8 cellular contexts compared by ENCODE assay signal in genomic region chr2:54570925-54571694, GRCh38.
A peak's percentile ranks its signal among the peaks of the same experiment; 100 is the strongest.
DNase-seq lines count a peak whose midpoint lies in the region; ATAC-seq, FAIRE-seq and TF ChIP-seq lines count a peak whose summit lies in the region.

No MANE protein-coding gene starts in this region.

- peak; percentile 14 for ATAC-seq in CD4-positive, alpha-beta T cell (ENCODE audit: poor library complexity)
- peak; percentile 64 for ATAC-seq in HG03280 (IDR thresholded peaks at IDR 0.05; ENCODE audit: unreplicated experiment)
- ATAC-seq in activated naive CD4-positive, alpha-beta T cell treated with anti-CD3 and anti-CD28 coated beads, Interleukin-2, amount 50 U/mL, for 72 hours = peak; percentile 65 to 68

- H3K36me3 Mint-ChIP-seq in CD4-positive, alpha-beta T cell (ENCODE audit: low read depth) = peaks cover 11% of the 10 kb centered on the region
- H3K36me3 Mint-ChIP-seq in activated naive CD4-positive, alpha-beta T cell treated with anti-CD3 and anti-CD28 coated beads, Interleukin-2, amount 50 U/mL, for 72 hours = peaks cover 7 to 11% of the 10 kb centered on the region in 2 donors

- peaks cover 68% of the 10 kb centered on the region for H3K79me2 ChIP-seq in hepatocyte

- H3K27ac Mint-ChIP-seq in CD4-positive, alpha-beta T cell = peak overlapping the region; percentile 96
- H3K27ac Mint-ChIP-seq in activated naive CD4-positive, alpha-beta T cell treated with anti-CD3 and anti-CD28 coated beads, Interleukin-2, amount 50 U/mL, for 72 hours = peak overlapping the region; percentile 93 to 95

- H3K4me1 ChIP-seq in hepatocyte (ENCODE audit: insufficient read depth) = peaks cover 81% of the 10 kb centered on the region

- no peaks in the 10 kb centered on the region for H3K9me2 ChIP-seq in hepatocyte (replicated peaks; ENCODE audit: insufficient read depth)

- POLR2A ChIA-PET in CD4-positive, alpha-beta T cell (lab: Charles Lee) = interaction anchor here (1.0 to 8.0 kb wide), 6 partner anchors 10 to 35 kb away, joined by 3 to 158 read pairs (median 8); no protein-coding TSS in a partner anchor
- POLR2A ChIA-PET in RWPE1 (lab: Yijun Ruan, JAX; ENCODE audit: low non-redundant PET) = interaction anchor here (0.5 kb wide), 1 partner anchor 13 kb away, joined by 3 read pairs; no protein-coding TSS in a partner anchor

- 28% methylated on average over 10 of the region's 10 CpGs for WGBS in hepatocyte (ENCODE audit: low lambda C conversion rate, missing lambda C conversion rate)

- H3K9me3 ChIP-seq in CD4-positive, alpha-beta T cell (ENCODE audit: control insufficient read depth, low read length) = no peaks in the 10 kb centered on the region
- no peaks in the 10 kb centered on the region for H3K9me3 ChIP-seq in hepatocyte (ENCODE audit: low read depth)

- H3K4me3 ChIP-seq in hepatocyte = no peak overlapping the region

- FAIRE-seq in GM19239 (lab: Jason Lieb, UNC) = peak; percentile 90

- peak overlapping the region; percentile 63 for H3K4me2 ChIP-seq in hepatocyte

- CTCF ChIA-PET in CD4-positive, alpha-beta T cell (lab: Charles Lee) = interaction anchor here (1.0 to 4.9 kb wide), 4 partner anchors 9 to 47 kb away, joined by 3 to 30 read pairs (median 4); no protein-coding TSS in a partner anchor
- CTCF ChIA-PET in RWPE1 (lab: Yijun Ruan, JAX) = no interaction called here

- H3K27me3 Mint-ChIP-seq in CD4-positive, alpha-beta T cell = no peaks in the 10 kb centered on the region

- no peak overlapping the region for H2AFZ ChIP-seq in hepatocyte

- H3K27ac ChIP-seq in CD4-positive, alpha-beta T cell (ENCODE audit: low read depth, low read length) = peak overlapping the region; percentile 98
- H3K27ac ChIP-seq in RWPE1 (peak overlapping the region; percentile 88), hepatocyte (peak overlapping the region; percentile 96)

- no peak for TF ChIP-seq CTCF in CD4-positive, alpha-beta T cell (IDR thresholded peaks at IDR 0.05)
- TF ChIP-seq CTCF in RWPE1 (conservative IDR thresholded peaks at IDR 0.05; ENCODE audit: low read depth) (no peak), hepatocyte (IDR thresholded peaks at IDR 0.05; ENCODE audit: poor library complexity) (no peak)

- H3K36me3 ChIP-seq in hepatocyte (replicated peaks; ENCODE audit: insufficient read depth, low read depth) = no peaks in the 10 kb centered on the region

- H3K9me3 Mint-ChIP-seq in CD4-positive, alpha-beta T cell = no peaks in the 10 kb centered on the region
- H3K9me3 Mint-ChIP-seq in activated naive CD4-positive, alpha-beta T cell treated with anti-CD3 and anti-CD28 coated beads, Interleukin-2, amount 50 U/mL, for 72 hours = peaks cover 0 to 8% of the 10 kb centered on the region in 2 donors

- peak overlapping the region; percentile 81 for H3K4me3 Mint-ChIP-seq in CD4-positive, alpha-beta T cell

- H3K27me3 ChIP-seq in CD4-positive, alpha-beta T cell (ENCODE audit: control insufficient read depth, insufficient read depth, low read length) = no peaks in the 10 kb centered on the region
- H3K27me3 ChIP-seq in hepatocyte = no peaks in the 10 kb centered on the region

- peak in 8 of 10 experiments; percentile 39 to 71 (median 54) for DNase-seq in CD4-positive, alpha-beta T cell
- no peak for DNase-seq in GM19239 (ENCODE audit: insufficient read length, low spot score)
- peak; percentile 77 for DNase-seq in RWPE1 (ENCODE audit: low spot score)
- DNase-seq in activated naive CD4-positive, alpha-beta T cell treated with anti-CD3 and anti-CD28 coated beads, Interleukin-2, amount 50 U/mL, for 72 hours (ENCODE audit: low spot score in 2 of 2) = peak; percentile 74 to 89
- peak; percentile 64 for DNase-seq in hepatocyte (ENCODE audit: low spot score)
- peak; percentile 57 to 74 for DNase-seq in stimulated activated CD4-positive, alpha-beta T cell treated with anti-CD3 and anti-CD28 coated beads, Interleukin-4, amount 100 ng/mL, for 48 hours (ENCODE audit: low read depth in 2 of 2)
- DNase-seq in cerebellum (ENCODE audit: low spot score) = no peak

- peaks cover 16% of the 10 kb centered on the region for H4K20me1 ChIP-seq in hepatocyte (ENCODE audit: insufficient read depth, poor library complexity, severe bottlenecking)

- peaks cover 95% of the 10 kb centered on the region for H3K4me1 Mint-ChIP-seq in CD4-positive, alpha-beta T cell (ENCODE audit: low read depth)

- intact Hi-C loops in CD4-positive, alpha-beta T cell (cut with DNase I, micrococcal nuclease) = loop anchor here (5.0 to 10.0 kb wide), 2 partner anchors 1044 to 1046 kb away; partner anchors contain the start of gene PPP4R3B (in 2 of the 2)

Comparison
In these comparisons a context has a peak if more than half of its experiments do, and no peak if none do; other contexts are left out.
1. ATAC-seq: peak in every context shown above with its lines; median percentile 66 in activated naive CD4-positive, alpha-beta T cell treated with anti-CD3 and anti-CD28 coated beads, Interleukin-2, amount 50 U/mL, for 72 hours; 64 in HG03280; 14 in CD4-positive, alpha-beta T cell.
2. DNase-seq: peak in CD4-positive, alpha-beta T cell (8 of 10), RWPE1 (single experiment), activated naive CD4-positive, alpha-beta T cell treated with anti-CD3 and anti-CD28 coated beads, Interleukin-2, amount 50 U/mL, for 72 hours (2 of 2), hepatocyte (single experiment) and stimulated activated CD4-positive, alpha-beta T cell treated with anti-CD3 and anti-CD28 coated beads, Interleukin-4, amount 100 ng/mL, for 48 hours (2 of 2); none in GM19239 (single experiment) and cerebellum (single experiment).
3. Peak in every context shown above with its lines, with median percentiles within 50 percentile points of each other: H3K27ac ChIP-seq.